ENCODE assay signal across 8 cellular contexts in genomic region chrX:24494544-24495113, GRCh38. TPM values are rescaled to one million over a fixed set of nuclear protein-coding genes. Genes with fewer than 3 reads are reported as not detected.
DNase-seq lines count a peak whose midpoint lies in the region; ATAC-seq and TF ChIP-seq lines count a peak whose summit lies in the region.

No MANE protein-coding gene starts in this region.

- TF ChIP-seq CTCF in Peyer's patch (IDR thresholded peaks at IDR 0.05): no peak

- H3K4me3 ChIP-seq in Peyer's patch: no peak overlapping the region

- no peaks in the 10 kb centered on the region for H3K36me3 ChIP-seq in Peyer's patch

- no peaks in the 10 kb centered on the region for H3K27me3 ChIP-seq in Peyer's patch

- H3K4me1 ChIP-seq in Peyer's patch: peaks cover 0 to 23% (median 0%) of the 10 kb centered on the region in 4 donors

- no peak for TF ChIP-seq POLR2A in Peyer's patch (IDR thresholded peaks at IDR 0.05)

- no peak for ATAC-seq in HG03378 (IDR thresholded peaks at IDR 0.05; ENCODE audit: unreplicated experiment)
- no peak for ATAC-seq in GM18511 (IDR thresholded peaks at IDR 0.05; ENCODE audit: unreplicated experiment)
- no peak for ATAC-seq in GM21576 (IDR thresholded peaks at IDR 0.05; ENCODE audit: unreplicated experiment)

- DNase-seq in DMS 273 (lab: John Stamatoyannopoulos, UW; ENCODE audit: unreplicated experiment): peak; percentile 78
- DNase-seq in M059J (ENCODE audit: low read depth): peak; percentile 93
- DNase-seq in astrocyte of the hippocampus (ENCODE audit: low read depth, low spot score): peak; percentile 86
- peak; percentile 44 for DNase-seq in left kidney (ENCODE audit: low read depth, low spot score)
- DNase-seq in Peyer's patch: no peak

- H3K27ac ChIP-seq in Peyer's patch: peak overlapping the region in 1 of 4 donors; percentile 62

- H3K9me3 ChIP-seq in Peyer's patch: no peaks in the 10 kb centered on the region

RNA-seq across cellular contexts. Expression of gene PDK3, which starts 29.5 kb away (rescaled TPM):
- 15.3 and 18.5 TPM in 2 replicates for total RNA-seq in M059J (2014; rRNA removed; shearing (Covaris generic))
- total RNA-seq in Peyer's patch: 10 to 100 TPM; 26.4 to 56.0 (median 32.5) TPM

Comparison
In these comparisons a context has a peak if more than half of its experiments do, and no peak if none do; other contexts are left out.
1. DNase-seq: peak in DMS 273 (single experiment), M059J (single experiment), astrocyte of the hippocampus (single experiment) and left kidney (single experiment); none in Peyer's patch (0 of 3).